ENCODE assay signal across 23 cellular contexts in the genomic region with DNA sequence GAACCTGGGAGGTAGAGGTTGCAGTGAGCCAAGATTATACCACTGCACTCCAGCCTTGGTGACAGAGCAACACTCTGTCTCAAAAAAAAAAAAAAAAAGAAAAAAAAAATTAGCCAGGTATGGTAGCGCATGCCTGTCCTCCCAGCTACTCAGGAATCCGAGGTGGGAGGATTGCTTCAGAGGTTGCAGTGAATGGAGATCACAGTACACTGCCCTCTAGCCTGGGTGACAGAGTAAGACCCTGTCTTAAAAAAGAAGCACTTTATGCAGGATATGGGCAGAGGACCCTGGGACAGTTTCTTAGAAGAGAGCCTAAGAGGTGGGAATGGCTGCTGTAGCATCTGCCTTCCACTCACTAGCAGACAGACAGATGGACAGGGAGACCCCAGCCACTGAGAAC. TPM values are rescaled to one million over a fixed set of nuclear protein-coding genes. Genes with fewer than 3 reads are reported as not detected.
"Had no signal": no experiment of that assay in that cellular context is flagged by ENCODE, and none has a peak within 500 bp of the region (broad histone marks: within the 10 kb centered on the region; RNA-seq: fewer than 3 reads in every experiment).

No MANE protein-coding gene starts in this region.

- H3K27ac ChIP-seq: ascending aorta, brain microvascular endothelial cell, esophagus squamous epithelium, gastroesophageal sphincter had no signal

- H3K4me3 ChIP-seq: ascending aorta, esophagus squamous epithelium, gastroesophageal sphincter, lung had no signal

- H3K4me1 ChIP-seq: ascending aorta, esophagus squamous epithelium had no signal

- H3K36me3 ChIP-seq: ascending aorta, esophagus squamous epithelium, gastroesophageal sphincter had no signal

- H3K9me3 ChIP-seq: ascending aorta, esophagus squamous epithelium, gastroesophageal sphincter had no signal

- H3K36me3 Mint-ChIP-seq: natural killer cell had no signal

- H3K4me3 Mint-ChIP-seq: activated T-cell treated with anti-CD3 and anti-CD28 coated beads, Interleukin-2, amount 50 U/mL, for 24 hours; activated T-helper 17 cell treated with anti-CD3 and anti-CD28 coated beads, Interleukin-2, amount 50 U/mL, for 72 hours; effector memory CD8-positive, alpha-beta T cell; natural killer cell had no signal

- H3K27me3 Mint-ChIP-seq: activated T-cell treated with anti-CD3 and anti-CD28 coated beads, Interleukin-2, amount 50 U/mL, for 24 hours; activated T-helper 17 cell treated with anti-CD3 and anti-CD28 coated beads, Interleukin-2, amount 50 U/mL, for 72 hours; effector memory CD8-positive, alpha-beta T cell had no signal

- H3K9me3 Mint-ChIP-seq: activated naive CD4-positive, alpha-beta T cell treated with anti-CD3 and anti-CD28 coated beads, Interleukin-2, amount 50 U/mL, for 72 hours; activated T-cell treated with anti-CD3 and anti-CD28 coated beads, Interleukin-2, amount 50 U/mL, for 24 hours; activated T-helper 17 cell treated with anti-CD3 and anti-CD28 coated beads, Interleukin-2, amount 50 U/mL, for 72 hours; effector memory CD8-positive, alpha-beta T cell; natural killer cell had no signal

- H3K27me3 ChIP-seq: ascending aorta, brain microvascular endothelial cell, esophagus squamous epithelium, gastroesophageal sphincter had no signal

- H3K27ac Mint-ChIP-seq: activated naive CD4-positive, alpha-beta T cell treated with anti-CD3 and anti-CD28 coated beads, Interleukin-2, amount 50 U/mL, for 72 hours; activated T-cell treated with anti-CD3 and anti-CD28 coated beads, Interleukin-2, amount 50 U/mL, for 24 hours; activated T-helper 17 cell treated with anti-CD3 and anti-CD28 coated beads, Interleukin-2, amount 50 U/mL, for 72 hours; natural killer cell had no signal

- DNase-seq: activated CD4-positive, alpha-beta T cell treated with anti-CD3 and anti-CD28 coated beads, Interleukin-2, amount 50 U/mL, for 1 hour; activated CD4-positive, CD25-positive, alpha-beta regulatory T cell treated with anti-CD3 and anti-CD28 coated beads, Interleukin-2, amount 50 U/mL, for 72 hours; activated CD8-positive, alpha-beta memory T cell treated with anti-CD3 and anti-CD28 coated beads, Interleukin-2, amount 50 U/mL, for 4 hours; activated T-cell treated with anti-CD3 and anti-CD28 coated beads, Interleukin-2, amount 50 U/mL, for 24 hours; brain microvascular endothelial cell; central memory CD4-positive, alpha-beta T cell; effector memory CD8-positive, alpha-beta T cell; esophagus squamous epithelium; hypothalamus; left colon; natural killer cell; retina; stimulated activated CD4-positive, alpha-beta T cell treated with anti-CD3 and anti-CD28 coated beads, Interleukin-4, amount 100 ng/mL, for 24 hours; stimulated activated naive CD4-positive, alpha-beta T cell treated with Interleukin-2 at 50 U/mL for 16 hours had no signal

RNA-seq across cellular contexts. Expression of a gene that starts 23.0 kb away (rescaled TPM):
- total RNA-seq: ascending aorta had no signal

RNA-seq across cellular contexts. Expression of a gene that starts 30.1 kb away (rescaled TPM):
- total RNA-seq: ascending aorta, dermis microvascular lymphatic vessel endothelial cell, esophagus squamous epithelium, gastroesophageal sphincter, osteoblast, posterior vena cava, ureter had no signal
